30 cellular contexts compared by ENCODE assay signal in genomic region chrX:121781991-121782390, GRCh38.
"Had no signal": no experiment of that assay in that cellular context is flagged by ENCODE, and none has a peak within 500 bp of the region (broad histone marks: within the 10 kb centered on the region; RNA-seq: fewer than 3 reads in every experiment).

No MANE protein-coding gene starts in this region.

- H3K9me3 Mint-ChIP-seq: activated CD4-positive, alpha-beta memory T cell treated with anti-CD3 and anti-CD28 coated beads, Interleukin-2, amount 10 ng/mL, durations not matched to agents 7 days and 5 days; activated naive CD4-positive, alpha-beta T cell treated with anti-CD3 and anti-CD28 coated beads, Interleukin-2, amount 50 U/mL, for 24 hours; activated naive CD8-positive, alpha-beta T cell treated with anti-CD3 and anti-CD28 coated beads, Interleukin-2, amount 10 ng/mL, durations not matched to agents 7 days and 5 days; activated T-helper 2 cell treated with anti-CD3 and anti-CD28 coated beads, Interferon-gamma antibody, Interleukin-2, Interleukin-4, amounts not matched to agents 10 μg/mL and 5 μg/mL and 100 μg/mL, durations not matched to agents 14 hours and 24 hours and 36 hours had no signal

- H3K4me3 Mint-ChIP-seq: activated CD4-positive, alpha-beta memory T cell treated with anti-CD3 and anti-CD28 coated beads, Interleukin-2, amount 10 ng/mL, durations not matched to agents 7 days and 5 days; activated naive CD4-positive, alpha-beta T cell treated with anti-CD3 and anti-CD28 coated beads, Interleukin-2, amount 50 U/mL, for 24 hours; activated naive CD8-positive, alpha-beta T cell treated with anti-CD3 and anti-CD28 coated beads, Interleukin-2, amount 10 ng/mL, durations not matched to agents 7 days and 5 days; IgD-negative memory B cell had no signal

- DNase-seq: activated CD4-positive, alpha-beta memory T cell treated with anti-CD3 and anti-CD28 coated beads, Interleukin-2, amount 10 ng/mL, durations not matched to agents 7 days and 5 days; activated CD4-positive, alpha-beta T cell treated with anti-CD3 and anti-CD28 coated beads for 1 hour; activated CD4-positive, alpha-beta T cell treated with anti-CD3 and anti-CD28 coated beads for 48 hours; activated CD4-positive, CD25-positive, alpha-beta regulatory T cell; activated gamma-delta T cell; activated naive CD4-positive, alpha-beta T cell treated with Interleukin-2 at 50 U/mL for 16 hours; activated naive CD8-positive, alpha-beta T cell treated with anti-CD3 and anti-CD28 coated beads, Interleukin-2, amount 10 ng/mL, durations not matched to agents 7 days and 5 days; activated T-cell treated with anti-CD3 and anti-CD28 coated beads, Interleukin-2, amount 50 U/mL, for 1 hour; amygdala; caudate nucleus; cerebellar nuclear complex; Karpas-422; KBM-7; MG63; NCI-H1048; NCI-H1417; NCI-H146; NCI-H187 treated with DMSO at 0.1 percent for 48 hours; NCI-H2081; NCI-H345; SHP77; SJCRH30; T1000; WERI-Rb-1 had no signal

- H3K27ac ChIP-seq: ascending aorta, SJCRH30, SK-N-MC, WERI-Rb-1 had no signal

- H3K36me3 ChIP-seq: ascending aorta, MG63, SJCRH30, WERI-Rb-1 had no signal

- H3K27me3 Mint-ChIP-seq: activated CD4-positive, alpha-beta memory T cell treated with anti-CD3 and anti-CD28 coated beads, Interleukin-2, amount 10 ng/mL, durations not matched to agents 7 days and 5 days; activated naive CD4-positive, alpha-beta T cell treated with anti-CD3 and anti-CD28 coated beads, Interleukin-2, amount 50 U/mL, for 24 hours; activated naive CD8-positive, alpha-beta T cell treated with anti-CD3 and anti-CD28 coated beads, Interleukin-2, amount 10 ng/mL, durations not matched to agents 7 days and 5 days; IgD-negative memory B cell had no signal

- ATAC-seq: Panc1 had no signal

- H3K4me3 ChIP-seq: ascending aorta, MG63, SJCRH30, SK-N-MC had no signal

- H3K9me3 ChIP-seq: ascending aorta, MG63, SJCRH30 had no signal

- H3K4me1 Mint-ChIP-seq: activated CD4-positive, alpha-beta memory T cell treated with anti-CD3 and anti-CD28 coated beads, Interleukin-2, amount 10 ng/mL, durations not matched to agents 7 days and 5 days; activated naive CD4-positive, alpha-beta T cell treated with anti-CD3 and anti-CD28 coated beads, Interleukin-2, amount 50 U/mL, for 24 hours; activated naive CD8-positive, alpha-beta T cell treated with anti-CD3 and anti-CD28 coated beads, Interleukin-2, amount 10 ng/mL, durations not matched to agents 7 days and 5 days; IgD-negative memory B cell had no signal

- H3K27ac Mint-ChIP-seq: activated CD4-positive, alpha-beta memory T cell treated with anti-CD3 and anti-CD28 coated beads, Interleukin-2, amount 10 ng/mL, durations not matched to agents 7 days and 5 days; activated naive CD4-positive, alpha-beta T cell treated with anti-CD3 and anti-CD28 coated beads, Interleukin-2, amount 50 U/mL, for 24 hours; activated naive CD8-positive, alpha-beta T cell treated with anti-CD3 and anti-CD28 coated beads, Interleukin-2, amount 10 ng/mL, durations not matched to agents 7 days and 5 days; activated T-helper 2 cell treated with anti-CD3 and anti-CD28 coated beads, Interferon-gamma antibody, Interleukin-2, Interleukin-4, amounts not matched to agents 10 μg/mL and 5 μg/mL and 100 μg/mL, durations not matched to agents 14 hours and 24 hours and 36 hours; IgD-negative memory B cell had no signal

- H3K27me3 ChIP-seq: ascending aorta, MG63, SJCRH30 had no signal

- H3K4me1 ChIP-seq: ascending aorta, SJCRH30 had no signal

- H3K36me3 Mint-ChIP-seq: activated naive CD4-positive, alpha-beta T cell treated with anti-CD3 and anti-CD28 coated beads, Interleukin-2, amount 50 U/mL, for 24 hours; activated naive CD8-positive, alpha-beta T cell treated with anti-CD3 and anti-CD28 coated beads, Interleukin-2, amount 10 ng/mL, durations not matched to agents 7 days and 5 days; IgD-negative memory B cell had no signal
